In the genomic region with DNA sequence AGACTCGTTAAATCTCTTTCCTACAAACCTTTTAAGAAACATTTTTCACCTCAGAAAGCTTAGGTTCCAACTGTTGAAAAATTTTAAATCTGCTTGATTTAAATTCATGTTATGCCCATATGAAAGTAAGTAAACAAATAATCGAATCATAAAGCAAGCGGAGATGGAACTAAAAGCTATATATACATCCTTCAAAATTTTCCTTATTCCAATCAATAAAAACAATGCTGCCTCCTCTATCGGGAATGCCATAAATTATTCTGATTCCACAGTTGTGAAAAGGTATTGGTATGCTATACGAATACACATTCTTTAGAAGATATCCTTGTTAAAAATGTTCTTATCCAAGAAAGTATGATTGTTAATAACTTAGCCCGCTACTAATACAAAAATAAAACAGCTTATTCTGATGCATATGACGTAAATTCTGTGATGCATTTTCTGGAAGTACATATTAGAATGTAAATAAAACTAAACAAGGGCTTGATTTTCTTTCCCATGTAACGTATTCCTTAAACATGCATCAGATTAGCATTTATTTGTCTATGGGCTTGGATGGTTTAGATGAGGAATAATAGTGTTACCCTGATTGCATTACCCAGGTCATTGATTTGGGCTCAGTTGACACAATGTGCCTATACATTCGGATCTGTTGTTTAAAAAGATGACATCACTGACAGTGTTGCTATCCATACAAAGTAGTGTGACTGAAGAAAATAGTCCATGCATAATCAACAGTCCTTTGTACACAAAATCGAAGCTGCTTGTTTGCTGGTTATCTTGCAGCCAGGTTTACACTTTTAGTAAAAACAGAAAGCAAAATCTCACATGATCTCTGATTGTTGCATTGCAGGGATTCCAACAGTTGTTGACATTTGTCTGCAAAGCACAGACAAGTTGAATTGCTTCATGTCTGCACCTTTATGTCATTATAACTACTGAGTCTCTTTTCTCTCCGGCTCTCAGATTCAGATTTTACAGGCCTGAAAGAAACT, we compare ENCODE assay signal across 8 cellular contexts. TPM values are rescaled to one million over a fixed set of nuclear protein-coding genes. Genes with fewer than 3 reads are reported as not detected.
DNase-seq lines count a peak whose midpoint lies in the region; ATAC-seq, FAIRE-seq and TF ChIP-seq lines count a peak whose summit lies in the region.

No MANE protein-coding gene starts in this region.

- H3K4me3 ChIP-seq in KMS-11 (IDR thresholded peaks at IDR 0.05; ENCODE audit: insufficient read depth, low read depth, low read length) (no peak overlapping the region), bronchial epithelial cell (ENCODE audit: low read depth, low read length) (peak overlapping the region; percentile 82)

- peaks cover 16 to 31% of the 10 kb centered on the region in 2 donors for H3K4me1 Mint-ChIP-seq in natural killer cell treated with Interleukin-12 subunit alpha and Interleukin-12 subunit beta and Interleukin-15 and Interleukin-18, amount 100 ng/mL, for 72 hours (ENCODE audit: low read depth in 2 of 2)

- in situ Hi-C loops in G401 (cut with HindIII; ENCODE audit: low sequenced_read_pairs), result no loop called here

- H3K36me3 ChIP-seq in KMS-11 (ENCODE audit: insufficient read depth) (no peaks in the 10 kb centered on the region), bronchial epithelial cell (ENCODE audit: control insufficient read depth, insufficient read depth, low read length) (peaks cover under 1% of the 10 kb centered on the region)

- H3K9me3 Mint-ChIP-seq in natural killer cell treated with Interleukin-12 subunit alpha and Interleukin-12 subunit beta and Interleukin-15 and Interleukin-18, amount 100 ng/mL, for 72 hours, result no peaks in the 10 kb centered on the region

- H3K27ac Mint-ChIP-seq in natural killer cell treated with Interleukin-12 subunit alpha and Interleukin-12 subunit beta and Interleukin-15 and Interleukin-18, amount 100 ng/mL, for 72 hours, result peak overlapping the region; percentile 86 to 96

- DNase-seq in G401 (ENCODE audit: low spot score), result peak; percentile 12
- peak; percentile 17 for DNase-seq in bronchial epithelial cell (ENCODE audit: low read depth)
- DNase-seq in natural killer cell treated with Interleukin-12 subunit alpha and Interleukin-12 subunit beta and Interleukin-15 and Interleukin-18, amount 100 ng/mL, for 72 hours (ENCODE audit: low spot score), result no peak
- no peak for DNase-seq in occipital lobe (lab: John Stamatoyannopoulos, UW)
- DNase-seq in activated CD4-positive, CD25-positive, alpha-beta regulatory T cell treated with anti-CD3 and anti-CD28 coated beads, Interleukin-2, amount 50 U/mL, for 72 hours, result no peak
- DNase-seq in COR-L47 (lab: John Stamatoyannopoulos, UW), result no peak

- H3K36me3 Mint-ChIP-seq in natural killer cell treated with Interleukin-12 subunit alpha and Interleukin-12 subunit beta and Interleukin-15 and Interleukin-18, amount 100 ng/mL, for 72 hours, result no peaks in the 10 kb centered on the region

- peaks cover 6% of the 10 kb centered on the region; the same call in 1 of the 2 replicates for H3K79me2 ChIP-seq in KMS-11 (ENCODE audit: insufficient read depth, low read depth)

- H3K27me3 ChIP-seq in KMS-11 (ENCODE audit: insufficient read depth, low read depth) (no peaks in the 10 kb centered on the region), bronchial epithelial cell (ENCODE audit: control insufficient read depth, insufficient read depth, low read length) (no peaks in the 10 kb centered on the region)

- peak overlapping the region; percentile 90; the same call in 1 of the 2 replicates for H3K9ac ChIP-seq in KMS-11

- H3K27ac ChIP-seq in KMS-11, result no peak overlapping the region

- no peak for FAIRE-seq in bronchial epithelial cell (lab: Jason Lieb, UNC)

- H3K4me2 ChIP-seq in KMS-11, result peak overlapping the region; percentile 61

- peak overlapping the region; percentile 91 for H3K4me3 Mint-ChIP-seq in natural killer cell treated with Interleukin-12 subunit alpha and Interleukin-12 subunit beta and Interleukin-15 and Interleukin-18, amount 100 ng/mL, for 72 hours

- no peaks in the 10 kb centered on the region for H4K20me1 ChIP-seq in KMS-11 (ENCODE audit: insufficient read depth)

- peak overlapping the region; percentile 88 for H2AFZ ChIP-seq in KMS-11 (ENCODE audit: low read depth)

- no peak for TF ChIP-seq CTCF in KMS-11 (conservative IDR thresholded peaks at IDR 0.05; ENCODE audit: low read depth, low read length)
- no peak for TF ChIP-seq CTCF in bronchial epithelial cell (IDR thresholded peaks at IDR 0.05; ENCODE audit: insufficient read depth, low read length, severe bottlenecking)

- no peak for ATAC-seq in natural killer cell treated with Interleukin-12 subunit alpha and Interleukin-12 subunit beta and Interleukin-15 and Interleukin-18, amount 100 ng/mL, for 72 hours
- ATAC-seq in GM18873 (IDR thresholded peaks at IDR 0.05; ENCODE audit: low FRiP score, unreplicated experiment), result no peak

- H3K27me3 Mint-ChIP-seq in natural killer cell treated with Interleukin-12 subunit alpha and Interleukin-12 subunit beta and Interleukin-15 and Interleukin-18, amount 100 ng/mL, for 72 hours, result peaks cover 11 to 16% of the 10 kb centered on the region in 2 donors

- H3K4me1 ChIP-seq in KMS-11 (ENCODE audit: low read depth, poor library complexity, severe bottlenecking), result no peaks in the 10 kb centered on the region

RNA-seq across cellular contexts. Expression of a gene that starts 0.7 kb away (rescaled TPM):
- 58.0 and 80.7 TPM in 2 replicates for total RNA-seq in G401 (2014; rRNA removed; shearing (Covaris generic))
- total RNA-seq in bronchial epithelial cell, result 36.2 and 57.9 TPM in 2 replicates
- total RNA-seq in natural killer cell treated with Interleukin-12 subunit alpha and Interleukin-12 subunit beta and Interleukin-15 and Interleukin-18, amount 100 ng/mL, for 72 hours, result 10 to 100 TPM; 15.1 to 16.2 TPM
- 77.5 TPM for total RNA-seq in occipital lobe

RNA-seq across cellular contexts. Expression of a gene that starts 29.9 kb away (rescaled TPM):
- total RNA-seq in G401 (2014; rRNA removed; shearing (Covaris generic)), result not detected in 2 replicates
- total RNA-seq in bronchial epithelial cell, result not detected in 2 replicates
- total RNA-seq in natural killer cell treated with Interleukin-12 subunit alpha and Interleukin-12 subunit beta and Interleukin-15 and Interleukin-18, amount 100 ng/mL, for 72 hours, result not detected
- total RNA-seq in occipital lobe, result not detected

RNA-seq across cellular contexts. Expression of a gene that starts 37.6 kb away (rescaled TPM):
- 14.9 and 27.5 TPM in 2 replicates for total RNA-seq in G401 (2014; rRNA removed; shearing (Covaris generic))
- total RNA-seq in bronchial epithelial cell (15.5 and 15.8 TPM in 2 replicates), occipital lobe (32.3 TPM)
- 10 to 100 TPM; 19.9 to 20.0 TPM for total RNA-seq in natural killer cell treated with Interleukin-12 subunit alpha and Interleukin-12 subunit beta and Interleukin-15 and Interleukin-18, amount 100 ng/mL, for 72 hours

Comparison
In these comparisons a context has a peak if more than half of its experiments do, and no peak if none do; other contexts are left out.
1. DNase-seq: peak in G401 (single experiment) and bronchial epithelial cell (single experiment); none in natural killer cell treated with Interleukin-12 subunit alpha and Interleukin-12 subunit beta and Interleukin-15 and Interleukin-18, amount 100 ng/mL, for 72 hours (single experiment), occipital lobe (single experiment), activated CD4-positive, CD25-positive, alpha-beta regulatory T cell treated with anti-CD3 and anti-CD28 coated beads, Interleukin-2, amount 50 U/mL, for 72 hours (single experiment) and COR-L47 (single experiment).